1 cellular context compared by ENCODE assay signal in the genomic region with DNA sequence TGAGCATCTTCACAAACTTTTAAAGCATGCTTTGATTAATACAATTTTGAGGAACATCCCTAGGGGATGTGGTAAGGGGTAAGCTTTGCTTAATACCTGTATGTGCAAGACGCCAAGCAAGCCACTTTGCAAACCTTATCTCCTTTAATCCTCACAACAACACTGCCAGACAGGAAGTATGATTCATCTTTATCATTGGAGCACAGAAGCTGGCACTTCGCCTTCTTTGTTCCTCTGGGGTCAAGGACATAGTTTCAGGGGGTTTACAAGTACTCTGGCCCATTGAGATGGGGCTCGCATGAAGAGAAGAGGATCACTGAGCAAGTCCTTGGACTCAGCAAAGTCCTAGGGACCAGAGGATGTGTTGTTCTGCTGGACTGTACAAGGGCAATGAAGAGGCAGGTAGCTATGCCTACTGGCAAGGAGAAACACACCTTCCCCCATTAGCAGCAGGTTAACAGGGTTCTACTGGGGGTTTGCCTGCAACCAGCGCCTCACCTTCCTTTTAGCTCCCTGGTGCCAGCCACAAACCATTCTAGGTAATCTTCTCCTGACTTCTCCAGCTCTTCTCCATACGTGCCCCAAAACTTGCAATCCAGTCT.
TF ChIP-seq lines count a peak whose summit lies in the region.

No MANE protein-coding gene starts in this region.

TF ChIP-seq in HepG2, 621 proteins besides CTCF, POLR2A, EP300 and RAD21:
- TF ChIP-seq SOX13 (IDR thresholded peaks at IDR 0.05) = no peak
- TF ChIP-seq SOX13 (CRISPR knock-in tag; conservative IDR thresholded peaks at IDR 0.05 in 1 of 2, IDR thresholded peaks at IDR 0.05 in 1 of 2) = 0 out of 4 replicates have a peak, but pooled peaks of 1 of the 2 experiments have one; percentile 14
- TF ChIP-seq, protein P1, sequence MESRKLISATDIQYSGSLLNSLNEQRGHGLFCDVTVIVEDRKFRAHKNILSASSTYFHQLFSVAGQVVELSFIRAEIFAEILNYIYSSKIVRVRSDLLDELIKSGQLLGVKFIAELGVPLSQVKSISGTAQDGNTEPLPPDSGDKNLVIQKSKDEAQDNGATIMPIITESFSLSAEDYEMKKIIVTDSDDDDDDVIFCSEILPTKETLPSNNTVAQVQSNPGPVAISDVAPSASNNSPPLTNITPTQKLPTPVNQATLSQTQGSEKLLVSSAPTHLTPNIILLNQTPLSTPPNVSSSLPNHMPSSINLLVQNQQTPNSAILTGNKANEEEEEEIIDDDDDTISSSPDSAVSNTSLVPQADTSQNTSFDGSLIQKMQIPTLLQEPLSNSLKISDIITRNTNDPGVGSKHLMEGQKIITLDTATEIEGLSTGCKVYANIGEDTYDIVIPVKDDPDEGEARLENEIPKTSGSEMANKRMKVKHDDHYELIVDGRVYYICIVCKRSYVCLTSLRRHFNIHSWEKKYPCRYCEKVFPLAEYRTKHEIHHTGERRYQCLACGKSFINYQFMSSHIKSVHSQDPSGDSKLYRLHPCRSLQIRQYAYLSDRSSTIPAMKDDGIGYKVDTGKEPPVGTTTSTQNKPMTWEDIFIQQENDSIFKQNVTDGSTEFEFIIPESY (CRISPR knock-in tag; IDR thresholded peaks at IDR 0.05) = no peak
TF ChIP-seq in HepG2: peak in this region for 1.
